Comparison of ENCODE assay signal across 16 cellular contexts in the genomic region with DNA sequence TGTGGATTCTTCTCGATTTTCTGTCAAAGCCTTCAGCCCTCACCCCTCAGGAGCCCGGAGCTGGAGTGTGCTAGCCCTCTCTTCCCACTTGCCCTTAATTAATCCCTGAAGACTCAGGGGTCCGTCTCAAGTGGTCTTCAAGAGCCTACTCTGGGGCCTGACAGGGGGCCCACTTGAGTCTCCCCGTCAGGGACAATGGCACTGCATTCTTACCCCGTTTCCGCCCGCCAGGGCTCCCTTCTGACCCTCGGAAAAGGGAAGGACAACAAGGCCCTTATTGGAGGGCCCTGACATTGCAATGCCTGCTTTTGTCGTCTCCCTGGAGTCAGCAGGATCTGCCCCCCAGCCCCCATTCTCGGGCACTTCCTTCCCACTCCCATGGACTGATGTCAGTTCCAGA. TPM values are rescaled to one million over a fixed set of nuclear protein-coding genes. Genes with fewer than 3 reads are reported as not detected.
DNase-seq lines count a peak whose midpoint lies in the region; ATAC-seq and TF ChIP-seq lines count a peak whose summit lies in the region.
"Had no signal": no experiment of that assay in that cellular context is flagged by ENCODE, and none has a peak within 500 bp of the region (broad histone marks: within the 10 kb centered on the region; RNA-seq: fewer than 3 reads in every experiment).

No MANE protein-coding gene starts in this region.

- ATAC-seq in WTC11 (peak; percentile 89), sciatic nerve (no peak), HG02678 (IDR thresholded peaks at IDR 0.05; ENCODE audit: unreplicated experiment) (no peak), mucosa of descending colon (no peak)
- ATAC-seq: HCT116 had no signal

- no peaks in the 10 kb centered on the region for H3K9me3 ChIP-seq in iPS-20b (ENCODE audit: insufficient read depth, low read depth, low read length)
- no peaks in the 10 kb centered on the region for H3K9me3 ChIP-seq in mucosa of descending colon
- H3K9me3 ChIP-seq: BLaER1 had no signal

- no peaks in the 10 kb centered on the region; the same call in 1 of the 2 replicates for H3K4me1 ChIP-seq in iPS-20b (ENCODE audit: insufficient read depth, low read length)
- H3K4me1 ChIP-seq in mucosa of descending colon (ENCODE audit: low read depth), result no peaks in the 10 kb centered on the region
- H3K4me1 ChIP-seq: BLaER1 had no signal

- CTCF ChIA-PET in WTC11 (lab: Charles Lee), result interaction anchor here (0.8 to 1.2 kb wide), 2 partner anchors 13 to 517 kb away, joined by 3 read pairs; no protein-coding TSS in a partner anchor
- CTCF ChIA-PET in RWPE1 (lab: Yijun Ruan, JAX), result interaction anchor here (0.6 kb wide), 1 partner anchor 16 kb away, joined by 3 read pairs; no protein-coding TSS in a partner anchor

- TF ChIP-seq CTCF in WTC11 (IDR thresholded peaks at IDR 0.05), result no peak
- no peak for TF ChIP-seq CTCF in RWPE1 (conservative IDR thresholded peaks at IDR 0.05; ENCODE audit: low read depth)
- TF ChIP-seq CTCF in mucosa of descending colon (IDR thresholded peaks at IDR 0.05), result no peak

- H3K4me1 Mint-ChIP-seq in WTC11, result peaks cover 9% of the 10 kb centered on the region; the same call in 1 of the 2 replicates

- POLR2A ChIA-PET in WTC11 (lab: Charles Lee), result no interaction called here
- POLR2A ChIA-PET in RWPE1 (lab: Yijun Ruan, JAX; ENCODE audit: low non-redundant PET), result no interaction called here

- H3K36me3 Mint-ChIP-seq in WTC11, result no peaks in the 10 kb centered on the region
- H3K36me3 Mint-ChIP-seq: CD4-positive, CD25-positive, alpha-beta regulatory T cell had no signal

- peaks cover 37% of the 10 kb centered on the region for H3K27me3 Mint-ChIP-seq in WTC11 (ENCODE audit: low read depth)

- H3K27ac ChIP-seq in iPS-20b (ENCODE audit: low read length) (no peak overlapping the region), RWPE1 (no peak overlapping the region)
- H3K27ac ChIP-seq: 22Rv1, BLaER1 had no signal

- H3K4me3 Mint-ChIP-seq in WTC11, result no peak overlapping the region
- H3K4me3 Mint-ChIP-seq: CD4-positive, CD25-positive, alpha-beta regulatory T cell had no signal

- H3K9ac ChIP-seq in iPS-20b (ENCODE audit: low read depth, low read length), result peak overlapping the region; percentile 25; the same call in 1 of the 2 replicates
- H3K9ac ChIP-seq: BLaER1 had no signal

- H3K27me3 ChIP-seq in iPS-20b (ENCODE audit: insufficient read depth, low read length), result peaks cover 23% of the 10 kb centered on the region
- H3K27me3 ChIP-seq: BLaER1 had no signal

- H3K4me3 ChIP-seq in iPS-20b (ENCODE audit: low read length) (no peak overlapping the region; the same call in 1 of the 2 replicates), mucosa of descending colon (no peak overlapping the region)
- H3K4me3 ChIP-seq: BLaER1 had no signal

- H3K36me3 ChIP-seq in iPS-20b (ENCODE audit: insufficient read depth, low read depth, low read length) (no peaks in the 10 kb centered on the region), mucosa of descending colon (ENCODE audit: low read depth) (no peaks in the 10 kb centered on the region)
- H3K36me3 ChIP-seq: BLaER1 had no signal

- peak; percentile 54 for DNase-seq in DMS79 (lab: John Stamatoyannopoulos, UW)
- DNase-seq in DMS79 treated with DMSO at 0.1 percent for 48 hours (lab: John Stamatoyannopoulos, UW), result no peak
- DNase-seq in WTC11 (ENCODE audit: low spot score), result no peak
- DNase-seq in sciatic nerve (ENCODE audit: low spot score), result peak; percentile 58
- DNase-seq in RWPE1 (ENCODE audit: low spot score), result no peak
- no peak for DNase-seq in mucosa of descending colon
- DNase-seq: AML-193; CD4-positive, CD25-positive, alpha-beta regulatory T cell; DMS53; GOT3 had no signal

- H3K27ac Mint-ChIP-seq in WTC11, result no peak overlapping the region
- H3K27ac Mint-ChIP-seq: CD4-positive, CD25-positive, alpha-beta regulatory T cell had no signal

- no peaks in the 10 kb centered on the region for H3K9me3 Mint-ChIP-seq in WTC11

- intact Hi-C loops in sciatic nerve (cut with DNase I) (no loop called here), mucosa of descending colon (cut with DNase I, micrococcal nuclease) (no loop called here)

TF ChIP-seq in WTC11, 78 proteins besides CTCF, POLR2A, EP300 and RAD21 (continues in another document):
- TF ChIP-seq JUN (CRISPR knock-in tag; IDR thresholded peaks at IDR 0.05) (no peak), ATF3 (CRISPR knock-in tag; conservative IDR thresholded peaks at IDR 0.05) (no peak), EMX1 (CRISPR knock-in tag; IDR thresholded peaks at IDR 0.05) (no peak), CREM (CRISPR knock-in tag; IDR thresholded peaks at IDR 0.05) (no peak), SMAD4 (CRISPR knock-in tag; IDR thresholded peaks at IDR 0.05) (no peak), IRF1 (CRISPR knock-in tag; IDR thresholded peaks at IDR 0.05) (no peak), E2F1 (CRISPR knock-in tag; IDR thresholded peaks at IDR 0.05) (no peak), JAZF1 (CRISPR knock-in tag; IDR thresholded peaks at IDR 0.05) (no peak), USF1 (CRISPR knock-in tag; IDR thresholded peaks at IDR 0.05) (no peak), TEAD4 (CRISPR knock-in tag; IDR thresholded peaks at IDR 0.05) (no peak), CREB1 (CRISPR knock-in tag; IDR thresholded peaks at IDR 0.05) (no peak), MYBL2 (CRISPR knock-in tag; IDR thresholded peaks at IDR 0.05) (no peak), ATF2 (CRISPR knock-in tag; IDR thresholded peaks at IDR 0.05; ENCODE audit: borderline replicate concordance, low read depth) (no peak)
- TF ChIP-seq, protein P1, sequence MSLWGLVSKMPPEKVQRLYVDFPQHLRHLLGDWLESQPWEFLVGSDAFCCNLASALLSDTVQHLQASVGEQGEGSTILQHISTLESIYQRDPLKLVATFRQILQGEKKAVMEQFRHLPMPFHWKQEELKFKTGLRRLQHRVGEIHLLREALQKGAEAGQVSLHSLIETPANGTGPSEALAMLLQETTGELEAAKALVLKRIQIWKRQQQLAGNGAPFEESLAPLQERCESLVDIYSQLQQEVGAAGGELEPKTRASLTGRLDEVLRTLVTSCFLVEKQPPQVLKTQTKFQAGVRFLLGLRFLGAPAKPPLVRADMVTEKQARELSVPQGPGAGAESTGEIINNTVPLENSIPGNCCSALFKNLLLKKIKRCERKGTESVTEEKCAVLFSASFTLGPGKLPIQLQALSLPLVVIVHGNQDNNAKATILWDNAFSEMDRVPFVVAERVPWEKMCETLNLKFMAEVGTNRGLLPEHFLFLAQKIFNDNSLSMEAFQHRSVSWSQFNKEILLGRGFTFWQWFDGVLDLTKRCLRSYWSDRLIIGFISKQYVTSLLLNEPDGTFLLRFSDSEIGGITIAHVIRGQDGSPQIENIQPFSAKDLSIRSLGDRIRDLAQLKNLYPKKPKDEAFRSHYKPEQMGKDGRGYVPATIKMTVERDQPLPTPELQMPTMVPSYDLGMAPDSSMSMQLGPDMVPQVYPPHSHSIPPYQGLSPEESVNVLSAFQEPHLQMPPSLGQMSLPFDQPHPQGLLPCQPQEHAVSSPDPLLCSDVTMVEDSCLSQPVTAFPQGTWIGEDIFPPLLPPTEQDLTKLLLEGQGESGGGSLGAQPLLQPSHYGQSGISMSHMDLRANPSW (CRISPR knock-in tag; conservative IDR thresholded peaks at IDR 0.05; ENCODE audit: low read depth), result no peak

RNA-seq across cellular contexts. Expression of gene TBX3, which starts 34.4 kb away (rescaled TPM):
- 0.89 to 2.2 TPM (median 0.92 TPM) in 3 replicates for total RNA-seq in WTC11 (2021)
- total RNA-seq in sciatic nerve, result 26.3 TPM
- 10 to 100 TPM in 2 of 3 donors, 1 to 10 TPM in 1; 8.1 to 13.9 (median 10.8) TPM for total RNA-seq in mucosa of descending colon
- total RNA-seq: CD4-positive, CD25-positive, alpha-beta regulatory T cell; G401 had no signal

Comparison
In these comparisons a context has a peak if more than half of its experiments do, and no peak if none do; other contexts are left out.
1. DNase-seq: peak in DMS79 (single experiment) and sciatic nerve (single experiment); none in DMS79 treated with DMSO at 0.1 percent for 48 hours (single experiment), WTC11 (single experiment), RWPE1 (single experiment) and mucosa of descending colon (0 of 3).